In genomic region chr14:89549381-89550102, GRCh38 we compare ENCODE assay signal across 21 cellular contexts.
DNase-seq lines count a peak whose midpoint lies in the region; ATAC-seq and TF ChIP-seq lines count a peak whose summit lies in the region.
"Had no signal": no experiment of that assay in that cellular context is flagged by ENCODE, and none has a peak within 500 bp of the region (broad histone marks: within the 10 kb centered on the region; RNA-seq: fewer than 3 reads in every experiment).

No MANE protein-coding gene starts in this region.

- no peak for TF ChIP-seq CTCF in chondrocyte (IDR thresholded peaks at IDR 0.05)
- TF ChIP-seq CTCF in OCI-LY7 (conservative IDR thresholded peaks at IDR 0.05; ENCODE audit: low read length): no peak

- no peak overlapping the region for H3K27ac ChIP-seq in OCI-LY7 (ENCODE audit: low read depth, low read length, poor library complexity, severe bottlenecking)
- H3K27ac ChIP-seq: ovary, SK-N-MC had no signal

- peak; percentile 29 for DNase-seq in AG20443 (ENCODE audit: low spot score)
- peak; percentile 22 to 50 for DNase-seq in HAP-1 (ENCODE audit: low spot score in 2 of 2)
- DNase-seq in chondrocyte (ENCODE audit: low spot score): no peak
- DNase-seq in naive thymus-derived CD8-positive, alpha-beta T cell: no peak
- no peak for DNase-seq in OCI-LY7 (ENCODE audit: low spot score)
- DNase-seq: activated B cell treated with CpG ODN at 0.5 μM for 24 hours; activated CD8-positive, alpha-beta T cell treated with anti-CD3 and anti-CD28 coated beads, Interleukin-2, amount 10 ng/mL, durations not matched to agents 7 days and 5 days; activated naive CD4-positive, alpha-beta T cell treated with anti-CD3 and anti-CD28 coated beads for 36 hours; activated T-cell treated with anti-CD3 and anti-CD28 coated beads, Interleukin-2, amount 50 U/mL, for 1 hour; DMS 273 treated with DMSO at 0.1 percent for 48 hours; GF-D8; left ventricle myocardium superior; NCI-H524; ovary; RPMI8226 had no signal

- H4K20me1 ChIP-seq in OCI-LY7 (ENCODE audit: insufficient read depth, low read length): no peaks in the 10 kb centered on the region

- H3K79me2 ChIP-seq in OCI-LY7 (ENCODE audit: insufficient read depth, low read depth, low read length): no peaks in the 10 kb centered on the region

- no peaks in the 10 kb centered on the region for H3K9me2 ChIP-seq in OCI-LY7 (ENCODE audit: insufficient read depth, low read length)

- H3K27me3 Mint-ChIP-seq in chondrocyte (ENCODE audit: low read depth): no peaks in the 10 kb centered on the region
- no peaks in the 10 kb centered on the region for H3K27me3 Mint-ChIP-seq in naive thymus-derived CD8-positive, alpha-beta T cell
- H3K27me3 Mint-ChIP-seq: activated B cell treated with CpG ODN at 0.5 μM for 24 hours had no signal

- H2AFZ ChIP-seq in OCI-LY7 (ENCODE audit: low read length): no peak overlapping the region

- H3K4me3 Mint-ChIP-seq in chondrocyte (ENCODE audit: unreplicated experiment): no peak overlapping the region
- H3K4me3 Mint-ChIP-seq in naive thymus-derived CD8-positive, alpha-beta T cell: peak overlapping the region in 2 of 10 donors; percentile 17 to 23
- H3K4me3 Mint-ChIP-seq: activated B cell treated with CpG ODN at 0.5 μM for 24 hours; activated CD8-positive, alpha-beta T cell treated with anti-CD3 and anti-CD28 coated beads, Interleukin-2, amount 10 ng/mL, durations not matched to agents 7 days and 5 days; activated naive CD4-positive, alpha-beta T cell treated with anti-CD3 and anti-CD28 coated beads for 36 hours had no signal

- H3K36me3 ChIP-seq in HAP-1 (replicated peaks): no peaks in the 10 kb centered on the region
- no peaks in the 10 kb centered on the region; the same call in 1 of the 2 replicates for H3K36me3 ChIP-seq in OCI-LY7 (ENCODE audit: insufficient read depth, low read length)
- H3K36me3 ChIP-seq: ovary had no signal

- no peaks in the 10 kb centered on the region for H3K27me3 ChIP-seq in HAP-1 (ENCODE audit: low read depth)
- H3K27me3 ChIP-seq: ovary had no signal

- peaks cover 28% of the 10 kb centered on the region for H3K4me1 Mint-ChIP-seq in chondrocyte (ENCODE audit: low read depth)
- peaks cover 36 to 66% (median 57%) of the 10 kb centered on the region in 4 donors for H3K4me1 Mint-ChIP-seq in naive thymus-derived CD8-positive, alpha-beta T cell

- H3K27ac Mint-ChIP-seq in chondrocyte (ENCODE audit: unreplicated experiment): peak overlapping the region; percentile 73
- H3K27ac Mint-ChIP-seq in naive thymus-derived CD8-positive, alpha-beta T cell: peak overlapping the region in 6 of 10 donors; percentile 33 to 90 (median 72)
- H3K27ac Mint-ChIP-seq: activated B cell treated with CpG ODN at 0.5 μM for 24 hours; activated CD8-positive, alpha-beta T cell treated with anti-CD3 and anti-CD28 coated beads, Interleukin-2, amount 10 ng/mL, durations not matched to agents 7 days and 5 days; activated naive CD4-positive, alpha-beta T cell treated with anti-CD3 and anti-CD28 coated beads for 36 hours had no signal

- CTCF ChIA-PET in OCI-LY7 (lab: Charles Lee; ENCODE audit: unreplicated experiment): interaction anchor here (0.6 kb wide), 1 partner anchor 809 kb away, joined by 8 read pairs; no protein-coding TSS in a partner anchor

- peaks cover 5% of the 10 kb centered on the region for H3K36me3 Mint-ChIP-seq in chondrocyte (ENCODE audit: low read depth)
- H3K36me3 Mint-ChIP-seq in naive thymus-derived CD8-positive, alpha-beta T cell: peaks cover 0 to 37% (median 6%) of the 10 kb centered on the region in 3 donors

- in situ Hi-C loops in HAP-1 (cut with MboI; ENCODE audit: low sequenced_read_pairs): no loop called here

- H3K4me3 ChIP-seq in HAP-1: no peak overlapping the region
- no peak overlapping the region for H3K4me3 ChIP-seq in OCI-LY7 (ENCODE audit: low read depth, low read length, poor library complexity, severe bottlenecking)
- H3K4me3 ChIP-seq: ovary, SK-N-MC had no signal

- no peak overlapping the region for H3K4me2 ChIP-seq in OCI-LY7 (ENCODE audit: low read length)

- no peak for ATAC-seq in naive thymus-derived CD8-positive, alpha-beta T cell
- ATAC-seq in HG02884 (IDR thresholded peaks at IDR 0.05; ENCODE audit: unreplicated experiment) (no peak), HG03045 (IDR thresholded peaks at IDR 0.05; ENCODE audit: unreplicated experiment) (no peak), GM18907 (IDR thresholded peaks at IDR 0.05; ENCODE audit: unreplicated experiment) (no peak)
- ATAC-seq: activated CD8-positive, alpha-beta T cell treated with anti-CD3 and anti-CD28 coated beads, Interleukin-2, amount 10 ng/mL, durations not matched to agents 7 days and 5 days; HepG2; left ventricle myocardium superior; sciatic nerve had no signal

- no TSS peak for BruUV-seq in OCI-LY7 (replicated peaks; lab: Mats Ljungman, UMichigan)

- intact Hi-C loops in OCI-LY7 (cut with micrococcal nuclease; ENCODE audit: unreplicated experiment): no loop called here

- peaks cover 10% of the 10 kb centered on the region for H3K4me1 ChIP-seq in HAP-1
- no peaks in the 10 kb centered on the region for H3K4me1 ChIP-seq in OCI-LY7 (ENCODE audit: insufficient read depth, low read length, poor library complexity, severe bottlenecking)

- POLR2A ChIA-PET in naive thymus-derived CD8-positive, alpha-beta T cell (lab: Charles Lee): no interaction called here
- POLR2A ChIA-PET in OCI-LY7 (lab: Charles Lee): interaction anchor here (0.6 to 1.4 kb wide), 5 partner anchors 16 to 432 kb away, joined by 3 to 7 read pairs (median 5); no protein-coding TSS in a partner anchor

- no peaks in the 10 kb centered on the region for H3K9me3 Mint-ChIP-seq in chondrocyte (ENCODE audit: low read depth)
- no peaks in the 10 kb centered on the region for H3K9me3 Mint-ChIP-seq in naive thymus-derived CD8-positive, alpha-beta T cell
- H3K9me3 Mint-ChIP-seq: activated B cell treated with CpG ODN at 0.5 μM for 24 hours; activated naive CD4-positive, alpha-beta T cell treated with anti-CD3 and anti-CD28 coated beads for 36 hours had no signal

- H3K9me3 ChIP-seq in HAP-1: no peaks in the 10 kb centered on the region
- no peaks in the 10 kb centered on the region for H3K9me3 ChIP-seq in OCI-LY7 (ENCODE audit: low read length)
- H3K9me3 ChIP-seq: ovary had no signal

Comparison
In these comparisons a context has a peak if more than half of its experiments do, and no peak if none do; other contexts are left out.
1. DNase-seq: peak in AG20443 (single experiment) and HAP-1 (2 of 2); none in chondrocyte (single experiment), naive thymus-derived CD8-positive, alpha-beta T cell (0 of 10) and OCI-LY7 (single experiment).